14 cellular contexts compared by ENCODE assay signal in genomic region chr6:132368916-132369481, GRCh38.
"Had no signal": no experiment of that assay in that cellular context is flagged by ENCODE, and none has a peak within 500 bp of the region (broad histone marks: within the 10 kb centered on the region; RNA-seq: fewer than 3 reads in every experiment).

No MANE protein-coding gene starts in this region.

- ATAC-seq: left lobe of liver; stimulated activated naive CD8-positive, alpha-beta T cell treated with anti-CD3 and anti-CD28 coated beads, Interleukin-15, amount 100 ng/mL, for 72 hours had no signal

- DNase-seq: activated CD4-positive, alpha-beta T cell treated with anti-CD3 and anti-CD28 coated beads, Interleukin-2, amount 50 U/mL, for 4 hours; activated gamma-delta T cell treated with Interleukin-2 at 50 U/mL for 16 hours; activated T-cell treated with anti-CD3 and anti-CD28 coated beads for 4 hours; amniotic stem cell; endodermal cell; glutamatergic neuron; kidney; small intestine; stimulated activated CD4-positive, alpha-beta T cell treated with anti-CD3 and anti-CD28 coated beads, Interleukin-4, amount 100 ng/mL, for 1 hour; stimulated activated naive CD8-positive, alpha-beta T cell treated with anti-CD3 and anti-CD28 coated beads, Interleukin-15, amount 100 ng/mL, for 72 hours; upper lobe of left lung had no signal

- H3K36me3 ChIP-seq: right atrium auricular region, upper lobe of left lung had no signal

- H3K4me1 ChIP-seq: upper lobe of left lung had no signal

- H3K27ac ChIP-seq: epithelial cell of prostate, right atrium auricular region, upper lobe of left lung had no signal

- H3K9me3 ChIP-seq: right atrium auricular region, upper lobe of left lung had no signal

- H3K27me3 ChIP-seq: right atrium auricular region, upper lobe of left lung had no signal

- H3K4me3 ChIP-seq: upper lobe of left lung had no signal
